2 cellular contexts compared by ENCODE assay signal in the genomic region with DNA sequence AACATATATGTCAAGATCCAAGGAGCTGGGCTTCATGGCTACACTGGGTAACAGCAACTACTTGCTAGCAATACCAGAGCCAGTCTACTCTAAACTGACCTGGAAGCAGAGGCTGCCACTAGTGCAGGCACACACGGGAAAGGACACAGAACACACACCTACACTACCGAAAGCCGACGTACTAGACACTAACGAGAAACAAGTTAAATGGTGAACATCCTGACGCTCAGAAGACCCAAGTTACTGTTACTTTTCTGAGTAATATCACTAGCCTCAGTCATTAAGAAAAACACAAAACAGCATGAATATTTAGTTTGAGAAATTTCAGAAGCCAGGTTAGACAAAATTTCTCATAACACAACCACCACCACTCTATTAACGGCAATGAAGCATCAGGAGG.
TF ChIP-seq lines count a peak whose summit lies in the region.

No MANE protein-coding gene starts in this region.

TF ChIP-seq in GM12878, 131 proteins besides CTCF, POLR2A, EP300 and RAD21:
- TF ChIP-seq RB1 (IDR thresholded peaks at IDR 0.05; ENCODE audit: borderline replicate concordance) = no peak
- TF ChIP-seq CBX3 (IDR thresholded peaks at IDR 0.05; ENCODE audit: borderline replicate concordance, low read depth) = no peak
- TF ChIP-seq CBFB (IDR thresholded peaks at IDR 0.05; ENCODE audit: low read depth) = no peak
- no peak for TF ChIP-seq SREBF2 (IDR thresholded peaks at IDR 0.05; ENCODE audit: low read length)
- TF ChIP-seq RFX5 (IDR thresholded peaks at IDR 0.05; ENCODE audit: low read depth, low read length) = no peak
- TF ChIP-seq MEF2B (IDR thresholded peaks at IDR 0.05; ENCODE audit: partially characterized antibody, poor library complexity, severe bottlenecking) = no peak
- no peak for TF ChIP-seq ZNF217 (IDR thresholded peaks at IDR 0.05)
- TF ChIP-seq, protein P1, sequence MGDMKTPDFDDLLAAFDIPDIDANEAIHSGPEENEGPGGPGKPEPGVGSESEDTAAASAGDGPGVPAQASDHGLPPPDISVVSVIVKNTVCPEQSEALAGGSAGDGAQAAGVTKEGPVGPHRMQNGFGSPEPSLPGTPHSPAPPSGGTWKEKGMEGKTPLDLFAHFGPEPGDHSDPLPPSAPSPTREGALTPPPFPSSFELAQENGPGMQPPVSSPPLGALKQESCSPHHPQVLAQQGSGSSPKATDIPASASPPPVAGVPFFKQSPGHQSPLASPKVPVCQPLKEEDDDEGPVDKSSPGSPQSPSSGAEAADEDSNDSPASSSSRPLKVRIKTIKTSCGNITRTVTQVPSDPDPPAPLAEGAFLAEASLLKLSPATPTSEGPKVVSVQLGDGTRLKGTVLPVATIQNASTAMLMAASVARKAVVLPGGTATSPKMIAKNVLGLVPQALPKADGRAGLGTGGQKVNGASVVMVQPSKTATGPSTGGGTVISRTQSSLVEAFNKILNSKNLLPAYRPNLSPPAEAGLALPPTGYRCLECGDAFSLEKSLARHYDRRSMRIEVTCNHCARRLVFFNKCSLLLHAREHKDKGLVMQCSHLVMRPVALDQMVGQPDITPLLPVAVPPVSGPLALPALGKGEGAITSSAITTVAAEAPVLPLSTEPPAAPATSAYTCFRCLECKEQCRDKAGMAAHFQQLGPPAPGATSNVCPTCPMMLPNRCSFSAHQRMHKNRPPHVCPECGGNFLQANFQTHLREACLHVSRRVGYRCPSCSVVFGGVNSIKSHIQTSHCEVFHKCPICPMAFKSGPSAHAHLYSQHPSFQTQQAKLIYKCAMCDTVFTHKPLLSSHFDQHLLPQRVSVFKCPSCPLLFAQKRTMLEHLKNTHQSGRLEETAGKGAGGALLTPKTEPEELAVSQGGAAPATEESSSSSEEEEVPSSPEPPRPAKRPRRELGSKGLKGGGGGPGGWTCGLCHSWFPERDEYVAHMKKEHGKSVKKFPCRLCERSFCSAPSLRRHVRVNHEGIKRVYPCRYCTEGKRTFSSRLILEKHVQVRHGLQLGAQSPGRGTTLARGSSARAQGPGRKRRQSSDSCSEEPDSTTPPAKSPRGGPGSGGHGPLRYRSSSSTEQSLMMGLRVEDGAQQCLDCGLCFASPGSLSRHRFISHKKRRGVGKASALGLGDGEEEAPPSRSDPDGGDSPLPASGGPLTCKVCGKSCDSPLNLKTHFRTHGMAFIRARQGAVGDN (IDR thresholded peaks at IDR 0.05) = no peak
- no peak for TF ChIP-seq CHD1 (IDR thresholded peaks at IDR 0.05; ENCODE audit: low read depth, low read length)
- no peak for TF ChIP-seq SMC3 (IDR thresholded peaks at IDR 0.05; ENCODE audit: borderline replicate concordance, low read length)
- TF ChIP-seq, protein P2, sequence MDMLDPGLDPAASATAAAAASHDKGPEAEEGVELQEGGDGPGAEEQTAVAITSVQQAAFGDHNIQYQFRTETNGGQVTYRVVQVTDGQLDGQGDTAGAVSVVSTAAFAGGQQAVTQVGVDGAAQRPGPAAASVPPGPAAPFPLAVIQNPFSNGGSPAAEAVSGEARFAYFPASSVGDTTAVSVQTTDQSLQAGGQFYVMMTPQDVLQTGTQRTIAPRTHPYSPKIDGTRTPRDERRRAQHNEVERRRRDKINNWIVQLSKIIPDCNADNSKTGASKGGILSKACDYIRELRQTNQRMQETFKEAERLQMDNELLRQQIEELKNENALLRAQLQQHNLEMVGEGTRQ (IDR thresholded peaks at IDR 0.05; ENCODE audit: borderline replicate concordance, low read depth, low read length) = no peak
- TF ChIP-seq SRF (IDR thresholded peaks at IDR 0.05; ENCODE audit: low read depth in 2 of 2, low read length in 2 of 2) = no peak

TF ChIP-seq in GM12891, 5 proteins besides CTCF, POLR2A, EP300 and RAD21:
- TF ChIP-seq TAF1 (IDR thresholded peaks at IDR 0.05; ENCODE audit: low read depth, low read length) (no peak), POLR2AphosphoS5 (IDR thresholded peaks at IDR 0.05; ENCODE audit: low read depth, low read length) (no peak), POU2F2 (IDR thresholded peaks at IDR 0.05; ENCODE audit: low read depth, low read length) (no peak), SPI1 (IDR thresholded peaks at IDR 0.05; ENCODE audit: low read depth, low read length) (no peak), PAX5 (IDR thresholded peaks at IDR 0.05; ENCODE audit: insufficient read depth, low read length, severe bottlenecking) (no peak)
